ENCODE assay signal across 8 cellular contexts in genomic region chrX:101595739-101596419, GRCh38. TPM values are rescaled to one million over a fixed set of nuclear protein-coding genes. Genes with fewer than 3 reads are reported as not detected.
DNase-seq lines count a peak whose midpoint lies in the region; ATAC-seq and TF ChIP-seq lines count a peak whose summit lies in the region.

No MANE protein-coding gene starts in this region.

- WGBS in ovary, 3 donors: 11 to 14% (median 12%) methylated on average over 5 of the region's 5 CpGs

- no peaks in the 10 kb centered on the region for H3K4me1 ChIP-seq in DOHH2 (ENCODE audit: control insufficient read depth, low read length)
- H3K4me1 ChIP-seq in ovary (ENCODE audit: insufficient read depth): no peaks in the 10 kb centered on the region

- peaks cover 6% of the 10 kb centered on the region for H3K4me1 Mint-ChIP-seq in activated B cell treated with CpG ODN at 0.5 μM for 24 hours

- no peak overlapping the region for H3K4me3 ChIP-seq in DOHH2 (ENCODE audit: low read length)
- no peak overlapping the region for H3K4me3 ChIP-seq in ovary

- H4K20me1 ChIP-seq in DOHH2 (ENCODE audit: control insufficient read depth, insufficient read depth, low read depth, low read length): no peaks in the 10 kb centered on the region

- TF ChIP-seq POLR2A in ovary (IDR thresholded peaks at IDR 0.05): no peak

- POLR2A ChIA-PET in activated B cell treated with CpG ODN at 0.5 μM for 24 hours (lab: Charles Lee): no interaction called here

- TF ChIP-seq EP300 in ovary (IDR thresholded peaks at IDR 0.05): no peak

- H3K27ac ChIP-seq in DOHH2 (ENCODE audit: low read depth, low read length) (no peak overlapping the region), ovary (no peak overlapping the region)

- H3K27me3 Mint-ChIP-seq in activated B cell treated with CpG ODN at 0.5 μM for 24 hours: peaks cover 6% of the 10 kb centered on the region

- intact Hi-C loops in activated B cell treated with CpG ODN at 0.5 μM for 24 hours (cut with micrococcal nuclease): loop anchor here (5.0 kb wide), 6 partner anchors 161 to 1266 kb away; no protein-coding TSS in a partner anchor
- intact Hi-C loops in ovary (cut with DNase I): loop anchor here in 3 of 4 donors (10.0 kb wide), 2 partner anchors 199 to 209 kb away; no protein-coding TSS in a partner anchor

- peak overlapping the region; percentile 46 for H3K27ac Mint-ChIP-seq in activated B cell treated with CpG ODN at 0.5 μM for 24 hours

- no peak overlapping the region for H3K4me3 Mint-ChIP-seq in activated B cell treated with CpG ODN at 0.5 μM for 24 hours

- CTCF ChIA-PET in activated B cell treated with CpG ODN at 0.5 μM for 24 hours (lab: Charles Lee): interaction anchor here (1.4 to 2.2 kb wide), 2 partner anchors 163 to 180 kb away, joined by 3 to 11 read pairs; no protein-coding TSS in a partner anchor

- no peaks in the 10 kb centered on the region for H3K9me2 ChIP-seq in DOHH2 (replicated peaks; ENCODE audit: control insufficient read depth, low read length)

- H3K9me3 ChIP-seq in DOHH2 (ENCODE audit: control insufficient read depth, insufficient read depth, low read length): no peaks in the 10 kb centered on the region
- no peaks in the 10 kb centered on the region for H3K9me3 ChIP-seq in ovary

- peak; percentile 99 for ATAC-seq in GM19043 (IDR thresholded peaks at IDR 0.05; ENCODE audit: low read depth, unreplicated experiment)
- peak; percentile 97 for ATAC-seq in HG03095 (IDR thresholded peaks at IDR 0.05; ENCODE audit: unreplicated experiment)
- ATAC-seq in activated B cell treated with CpG ODN at 0.5 μM for 24 hours (ENCODE audit: low read depth): peak; percentile 94

- no peaks in the 10 kb centered on the region for H3K36me3 Mint-ChIP-seq in activated B cell treated with CpG ODN at 0.5 μM for 24 hours (ENCODE audit: low read depth)

- TF ChIP-seq CTCF in DOHH2 (IDR thresholded peaks at IDR 0.05; ENCODE audit: low read depth, low read length, poor library complexity, severe bottlenecking) (peak; percentile 61), activated B cell treated with CpG ODN at 0.5 μM for 24 hours (IDR thresholded peaks at IDR 0.05) (no peak), ovary (IDR thresholded peaks at IDR 0.05) (peak in 2 of 3 donors; percentile 41 to 45)

- H3K36me3 ChIP-seq in DOHH2 (ENCODE audit: control insufficient read depth, low read length) (no peaks in the 10 kb centered on the region), ovary (no peaks in the 10 kb centered on the region)

- no peaks in the 10 kb centered on the region for H3K9me3 Mint-ChIP-seq in activated B cell treated with CpG ODN at 0.5 μM for 24 hours

- no peaks in the 10 kb centered on the region for H3F3A ChIP-seq in DOHH2 (ENCODE audit: control insufficient read depth, insufficient read depth)

- no peaks in the 10 kb centered on the region for H3K79me2 ChIP-seq in DOHH2 (ENCODE audit: control insufficient read depth, low read length)

- H3K4me2 ChIP-seq in DOHH2 (ENCODE audit: low read length): no peak overlapping the region

- DNase-seq in NCI-H2171 (lab: John Stamatoyannopoulos, UW) (peak; percentile 3), activated B cell treated with CpG ODN at 0.5 μM for 24 hours (no peak), foreskin melanocyte (peak; percentile 55), ovary (peak in 1 of 5 donors; percentile 30), GF-D8 (lab: John Stamatoyannopoulos, UW) (no peak)

- no peaks in the 10 kb centered on the region for H3K27me3 ChIP-seq in DOHH2 (ENCODE audit: control insufficient read depth, low read length)
- no peaks in the 10 kb centered on the region for H3K27me3 ChIP-seq in ovary

RNA-seq across cellular contexts. Expression of gene ARMCX6, which starts 21.9 kb away (rescaled TPM):
- total RNA-seq in activated B cell treated with CpG ODN at 0.5 μM for 24 hours: 45.1 and 50.5 TPM in 2 replicates
- total RNA-seq in ovary: 10 to 100 TPM; 13.7 to 38.3 (median 34.9) TPM
- 10 to 100 TPM; 29.7 to 76.8 TPM for polyA plus RNA-seq in ovary

RNA-seq across cellular contexts. Expression of gene ARMCX3, which starts 27.1 kb away (rescaled TPM):
- total RNA-seq in activated B cell treated with CpG ODN at 0.5 μM for 24 hours: 23.2 and 24.0 TPM in 2 replicates
- 10 to 100 TPM; 37.8 to 68.8 (median 57.6) TPM for total RNA-seq in ovary
- polyA plus RNA-seq in ovary: 10 to 100 TPM; 37.5 to 56.5 TPM

RNA-seq across cellular contexts. Expression of gene ARMCX1, which starts 45.5 kb away (rescaled TPM):
- 0.38 and 0.42 TPM in 2 replicates for total RNA-seq in activated B cell treated with CpG ODN at 0.5 μM for 24 hours
- 10 to 100 TPM; 33.7 to 58.2 (median 48.0) TPM for total RNA-seq in ovary
- 10 to 100 TPM; 53.8 TPM for polyA plus RNA-seq in ovary

Comparison
In these comparisons a context has a peak if more than half of its experiments do, and no peak if none do; other contexts are left out.
1. DNase-seq: peak in NCI-H2171 (single experiment) and foreskin melanocyte (single experiment); none in activated B cell treated with CpG ODN at 0.5 μM for 24 hours (single experiment) and GF-D8 (single experiment).
2. RNA of gene ARMCX1, which starts 45.5 kb away (total RNA-seq): 33.7 to 58.2 TPM in ovary; 0.38 to 0.42 TPM in activated B cell treated with CpG ODN at 0.5 μM for 24 hours; every median in the first group is over 10 times any median in the second.
3. Peak in every context shown above with its lines, with median percentiles within 50 percentile points of each other: ATAC-seq.